ENCODE assay signal across 20 cellular contexts in the genomic region with DNA sequence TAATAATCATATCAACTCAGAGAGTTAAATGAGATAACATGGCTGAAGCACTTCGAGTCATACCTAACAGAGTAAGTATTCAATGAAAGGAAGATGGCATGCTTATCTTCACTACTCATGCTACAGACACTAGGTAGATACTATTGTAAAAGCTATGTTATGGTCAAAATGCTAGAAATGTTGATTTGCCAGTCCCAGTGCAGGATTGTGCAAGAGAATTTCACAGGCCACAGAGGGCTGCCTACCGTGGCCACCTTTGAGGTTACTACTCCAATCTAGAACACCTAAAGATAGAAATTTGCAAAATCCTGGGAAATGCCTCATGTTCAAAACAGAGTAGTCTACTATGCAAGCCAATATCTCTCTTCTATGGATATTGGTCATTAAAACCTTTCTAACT.
DNase-seq lines count a peak whose midpoint lies in the region; ATAC-seq and TF ChIP-seq lines count a peak whose summit lies in the region.
"Had no signal": no experiment of that assay in that cellular context is flagged by ENCODE, and none has a peak within 500 bp of the region (broad histone marks: within the 10 kb centered on the region; RNA-seq: fewer than 3 reads in every experiment).

No MANE protein-coding gene starts in this region.

- H2BK120ac ChIP-seq in IMR-90 (ENCODE audit: low read depth, low read length) (no peak overlapping the region), trophoblast cell (ENCODE audit: insufficient read depth, low read length, poor library complexity) (no peak overlapping the region)

- H3K79me1 ChIP-seq in IMR-90 (ENCODE audit: low read depth in 1 of 2, low read length in 2 of 2) (no peaks in the 10 kb centered on the region), trophoblast cell (ENCODE audit: low read length) (peaks cover 7% of the 10 kb centered on the region)

- no peak overlapping the region for H3K56ac ChIP-seq in IMR-90 (ENCODE audit: extremely low read depth, insufficient read depth, low read length)

- H4K12ac ChIP-seq in trophoblast cell (ENCODE audit: low read depth, low read length): no peak overlapping the region

- no peak overlapping the region for H3K27ac Mint-ChIP-seq in endodermal cell
- H3K27ac Mint-ChIP-seq: CD14-positive monocyte; CD8-positive, alpha-beta memory T cell had no signal

- H3K14ac ChIP-seq in IMR-90 (replicated peaks; ENCODE audit: low read depth, low read length) (no peak overlapping the region), trophoblast cell (ENCODE audit: low read length) (no peak overlapping the region)

- no peak for DNase-seq in IMR-90
- no peak for DNase-seq in endodermal cell
- DNase-seq in trophoblast cell: peak; percentile 92 to 98
- DNase-seq in NAMALWA (ENCODE audit: low spot score): no peak
- no peak for DNase-seq in stimulated activated CD4-positive, alpha-beta T cell treated with anti-CD3 and anti-CD28 coated beads, Interleukin-2, amount 100 ng/mL, for 48 hours
- DNase-seq: 8988T; ACHN; BE2C; C1 segment of cervical spinal cord; Caco-2; Calu3; CD4-positive, alpha-beta memory T cell; CD4-positive, CD25-positive, alpha-beta regulatory T cell; CD8-positive, alpha-beta memory T cell; DMS79 treated with DMSO at 0.1 percent for 48 hours; GF-D8 had no signal

- H3K4me3 Mint-ChIP-seq in endodermal cell: no peak overlapping the region
- H3K4me3 Mint-ChIP-seq: CD14-positive monocyte; CD4-positive, CD25-positive, alpha-beta regulatory T cell; CD8-positive, alpha-beta memory T cell had no signal

- no peaks in the 10 kb centered on the region for H3K79me2 ChIP-seq in trophoblast cell (ENCODE audit: control insufficient read depth, insufficient read depth, low read length, poor library complexity)

- TF ChIP-seq RAD21 in IMR-90 (IDR thresholded peaks at IDR 0.05; ENCODE audit: low read length): no peak

- H3K4me3 ChIP-seq in IMR-90 (ENCODE audit: insufficient read depth, low read depth, low read length) (no peak overlapping the region), endodermal cell (ENCODE audit: low read length) (peak overlapping the region; percentile 24), trophoblast cell (ENCODE audit: low read depth, low read length) (no peak overlapping the region)
- H3K4me3 ChIP-seq: BLaER1 had no signal

- H2BK12ac ChIP-seq in trophoblast cell (ENCODE audit: low read length): no peak overlapping the region

- no CpG with 5 or more reads among the region's 2 CpGs for WGBS in IMR-90 (ENCODE audit: extremely low coverage in 2 of 2, insufficient read length in 1 of 2), 2 experiments
- WGBS in endodermal cell (ENCODE audit: insufficient coverage in 1 of 2, insufficient read length in 1 of 2), 2 experiments: 100% methylated on average over 2 of the region's 2 CpGs
- WGBS in trophoblast cell (ENCODE audit: extremely low coverage, insufficient coverage, insufficient read length): no CpG with 5 or more reads among the region's 2 CpGs

- H2AFZ ChIP-seq in IMR-90 (replicated peaks; ENCODE audit: low read length, poor library complexity) (no peak overlapping the region), trophoblast cell (ENCODE audit: insufficient read depth, low read length, poor library complexity) (no peak overlapping the region)

- H3K36me3 Mint-ChIP-seq in endodermal cell (ENCODE audit: low read depth): no peaks in the 10 kb centered on the region
- H3K36me3 Mint-ChIP-seq: CD14-positive monocyte; CD4-positive, alpha-beta memory T cell; CD4-positive, CD25-positive, alpha-beta regulatory T cell; CD8-positive, alpha-beta memory T cell had no signal

- H3K4me1 ChIP-seq in IMR-90 (ENCODE audit: control insufficient read depth, insufficient read depth, low read length): peaks cover 12% of the 10 kb centered on the region; the same call in 1 of the 2 replicates
- no peaks in the 10 kb centered on the region for H3K4me1 ChIP-seq in endodermal cell (ENCODE audit: control insufficient read depth, insufficient read depth, low read length)
- peaks cover 3 to 6% of the 10 kb centered on the region in 2 experiments for H3K4me1 ChIP-seq in trophoblast cell (ENCODE audit: control insufficient read depth in 1 of 2, insufficient read depth in 2 of 2, low read length in 2 of 2)
- H3K4me1 ChIP-seq: Caco-2 had no signal

- intact Hi-C loops in IMR-90 (cut with micrococcal nuclease): no loop called here

- peaks cover 4% of the 10 kb centered on the region; the same call in 1 of the 2 replicates for H3K9me1 ChIP-seq in IMR-90 (ENCODE audit: insufficient read depth, low read length)

- H3K27me3 ChIP-seq in IMR-90 (ENCODE audit: control insufficient read depth, insufficient read depth, low read length): no peaks in the 10 kb centered on the region
- no peaks in the 10 kb centered on the region for H3K27me3 ChIP-seq in endodermal cell (ENCODE audit: control insufficient read depth, insufficient read depth, low read length, poor library complexity, severe bottlenecking)
- no peaks in the 10 kb centered on the region for H3K27me3 ChIP-seq in trophoblast cell (ENCODE audit: insufficient read depth, low read length)
- H3K27me3 ChIP-seq: BE2C, BLaER1 had no signal

- H3K36me3 ChIP-seq in IMR-90 (ENCODE audit: control insufficient read depth, insufficient read depth, low read length) (no peaks in the 10 kb centered on the region), endodermal cell (ENCODE audit: control insufficient read depth, insufficient read depth, low read length) (no peaks in the 10 kb centered on the region), trophoblast cell (ENCODE audit: control insufficient read depth in 1 of 2, insufficient read depth in 2 of 2, low read length in 2 of 2) (no peaks in the 10 kb centered on the region)
- H3K36me3 ChIP-seq: BE2C, BLaER1 had no signal

- H3K27ac ChIP-seq in IMR-90 (ENCODE audit: insufficient read depth, low read length) (no peak overlapping the region), endodermal cell (ENCODE audit: low read depth, low read length) (no peak overlapping the region), trophoblast cell (ENCODE audit: low read depth, low read length) (no peak overlapping the region)
- H3K27ac ChIP-seq: BLaER1 had no signal

- H3K4me2 ChIP-seq in IMR-90 (ENCODE audit: low read depth, low read length) (no peak overlapping the region), trophoblast cell (ENCODE audit: low read length) (no peak overlapping the region)
- H3K4me2 ChIP-seq: BLaER1 had no signal

- no peak overlapping the region for H3K9ac ChIP-seq in IMR-90 (ENCODE audit: low read depth, low read length)
- no peak overlapping the region for H3K9ac ChIP-seq in endodermal cell (ENCODE audit: extremely low read depth, low read length, poor library complexity, severe bottlenecking)
- no peak overlapping the region for H3K9ac ChIP-seq in trophoblast cell (ENCODE audit: low read length)
- H3K9ac ChIP-seq: BLaER1 had no signal

- TF ChIP-seq POLR2A in IMR-90 (IDR thresholded peaks at IDR 0.05; ENCODE audit: low read depth, low read length): no peak

- TF ChIP-seq CTCF in IMR-90 (conservative IDR thresholded peaks at IDR 0.05; ENCODE audit: low read depth, low read length) (no peak), endodermal cell (conservative IDR thresholded peaks at IDR 0.05) (no peak)

- H4K91ac ChIP-seq in IMR-90 (ENCODE audit: insufficient read depth, low read depth, low read length): no peak overlapping the region
- no peak overlapping the region for H4K91ac ChIP-seq in trophoblast cell (ENCODE audit: low read depth, low read length)

- H3K4ac ChIP-seq in IMR-90 (ENCODE audit: low read depth, low read length) (no peak overlapping the region), trophoblast cell (ENCODE audit: low read depth, low read length) (no peak overlapping the region)

- H3K27me3 Mint-ChIP-seq in endodermal cell (ENCODE audit: insufficient read depth): no peaks in the 10 kb centered on the region
- H3K27me3 Mint-ChIP-seq: CD4-positive, CD25-positive, alpha-beta regulatory T cell had no signal

- H3K9me3 ChIP-seq in IMR-90 (ENCODE audit: control insufficient read depth, insufficient read depth, low read length) (no peaks in the 10 kb centered on the region), endodermal cell (ENCODE audit: control insufficient read depth, low read length) (peaks cover 39% of the 10 kb centered on the region), trophoblast cell (ENCODE audit: insufficient read depth, low read depth, low read length) (no peaks in the 10 kb centered on the region)
- H3K9me3 ChIP-seq: BE2C, BLaER1, Caco-2 had no signal

- H3K4me1 Mint-ChIP-seq in endodermal cell: peaks cover 16% of the 10 kb centered on the region
- H3K4me1 Mint-ChIP-seq: CD14-positive monocyte; CD4-positive, alpha-beta memory T cell; CD4-positive, CD25-positive, alpha-beta regulatory T cell; CD8-positive, alpha-beta memory T cell had no signal

- H3K18ac ChIP-seq in IMR-90 (ENCODE audit: low read depth, low read length): peak overlapping the region; percentile 35; the same call in 1 of the 2 replicates
- no peak overlapping the region for H3K18ac ChIP-seq in trophoblast cell (ENCODE audit: low read length)

- H3K23ac ChIP-seq in IMR-90 (ENCODE audit: low read depth, low read length) (no peak overlapping the region), trophoblast cell (ENCODE audit: low read length) (no peak overlapping the region)

- H4K5ac ChIP-seq in IMR-90 (ENCODE audit: low read depth, low read length): no peak overlapping the region

- dilution Hi-C loops in IMR-90 (cut with HindIII; ENCODE audit: low sequenced_read_pairs, unreplicated experiment): no loop called here

- peaks cover 16% of the 10 kb centered on the region for H3K9me3 Mint-ChIP-seq in endodermal cell
- H3K9me3 Mint-ChIP-seq: CD14-positive monocyte; CD8-positive, alpha-beta memory T cell had no signal

- ATAC-seq in IMR-90 (ENCODE audit: low read depth) (no peak), HG03439 (IDR thresholded peaks at IDR 0.05; ENCODE audit: unreplicated experiment) (no peak), HG02623 (IDR thresholded peaks at IDR 0.05; ENCODE audit: unreplicated experiment) (no peak)

- POLR2A ChIA-PET in IMR-90 (lab: Charles Lee; ENCODE audit: unreplicated experiment): no interaction called here

- H2BK20ac ChIP-seq in IMR-90 (ENCODE audit: low read depth, low read length): no peak overlapping the region

- no TSS peak for BruUV-seq in IMR-90 (replicated peaks; lab: Mats Ljungman, UMichigan)

- H4K20me1 ChIP-seq in IMR-90 (ENCODE audit: insufficient read depth, low read length): no peaks in the 10 kb centered on the region
- H4K20me1 ChIP-seq: BLaER1 had no signal

- H2BK5ac ChIP-seq in IMR-90 (ENCODE audit: low read depth, low read length, poor library complexity, severe bottlenecking) (no peak overlapping the region), trophoblast cell (ENCODE audit: low read depth, low read length, poor library complexity) (no peak overlapping the region)

- H4K8ac ChIP-seq in IMR-90 (ENCODE audit: low read depth in 2 of 2, low read length in 2 of 2) (no peak overlapping the region), trophoblast cell (ENCODE audit: low read depth, low read length) (no peak overlapping the region)

- CTCF ChIA-PET in IMR-90 (lab: Yijun Ruan, JAX): interaction anchor here (0.9 to 1.5 kb wide), 2 partner anchors 18 to 22 kb away, joined by 3 read pairs; no protein-coding TSS in a partner anchor

- H2BK15ac ChIP-seq in IMR-90 (ENCODE audit: low read depth, low read length): no peak overlapping the region; the same call in 2 of the 3 replicates

- H2AK9ac ChIP-seq in IMR-90 (replicated peaks; ENCODE audit: low read depth, low read length, poor library complexity): no peak overlapping the region

- H2AK5ac ChIP-seq in IMR-90 (ENCODE audit: low read depth, low read length) (no peak overlapping the region), trophoblast cell (ENCODE audit: low read length) (no peak overlapping the region)

- in situ Hi-C loops in IMR-90 (cut with MboI; ENCODE audit: low sequenced_read_pairs): loop anchor here (25.0 kb wide), 1 partner anchor 1665 kb away; a partner anchor contains a TSS

Comparison
In these comparisons a context has a peak if more than half of its experiments do, and no peak if none do; other contexts are left out.
1. DNase-seq: peak in trophoblast cell (2 of 2); none in IMR-90 (single experiment), endodermal cell (single experiment), NAMALWA (single experiment) and stimulated activated CD4-positive, alpha-beta T cell treated with anti-CD3 and anti-CD28 coated beads, Interleukin-2, amount 100 ng/mL, for 48 hours (0 of 2).